ENCODE assay signal across 8 cellular contexts in the genomic region with DNA sequence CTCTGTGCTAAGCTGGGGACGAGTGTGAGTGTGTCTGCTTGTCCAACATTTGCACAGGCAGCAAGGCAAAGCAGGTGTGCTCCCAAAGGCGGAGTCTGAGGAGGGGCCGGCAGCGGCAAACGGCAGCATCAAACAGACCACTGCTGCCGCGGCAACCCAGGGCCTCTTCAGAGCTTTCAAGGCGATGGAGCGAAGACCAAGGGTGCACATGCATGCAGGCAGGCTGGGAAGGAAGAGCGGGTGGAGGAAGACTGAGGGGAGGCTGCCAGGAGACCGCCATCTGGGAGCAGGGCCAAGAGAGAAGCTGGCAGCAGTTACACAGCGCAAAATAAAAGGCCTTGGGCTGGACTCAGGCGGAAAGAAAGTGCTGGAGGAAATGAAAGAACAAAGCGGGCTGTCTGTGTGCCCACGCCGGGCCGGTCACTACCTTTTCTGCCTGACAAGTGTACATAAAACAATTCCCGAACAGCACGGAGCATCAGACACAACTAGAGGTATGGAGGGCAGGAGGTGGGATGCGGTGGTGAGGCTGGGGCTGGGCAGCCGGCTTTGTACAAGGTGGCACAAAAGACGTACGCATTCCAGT. TPM values are rescaled to one million over a fixed set of nuclear protein-coding genes. Genes with fewer than 3 reads are reported as not detected.
DNase-seq lines count a peak whose midpoint lies in the region; ATAC-seq, FAIRE-seq and TF ChIP-seq lines count a peak whose summit lies in the region.

No MANE protein-coding gene starts in this region.

- H3K4me3 ChIP-seq in CD8-positive, alpha-beta T cell (ENCODE audit: low read depth, low read length) = no peak overlapping the region
- no peak overlapping the region for H3K4me3 ChIP-seq in mucosa of stomach (ENCODE audit: low read length)

- H3K9ac ChIP-seq in mucosa of stomach (ENCODE audit: low read length) = peak overlapping the region; percentile 45

- no peak for TF ChIP-seq CTCF in CD8-positive, alpha-beta T cell (IDR thresholded peaks at IDR 0.05)
- TF ChIP-seq CTCF in endothelial cell (IDR thresholded peaks at IDR 0.05; ENCODE audit: unreplicated experiment) = no peak
- TF ChIP-seq CTCF in HFFc6 (IDR thresholded peaks at IDR 0.05) = no peak

- H3K27me3 ChIP-seq in CD8-positive, alpha-beta T cell (ENCODE audit: insufficient read depth, low read length) = no peaks in the 10 kb centered on the region
- H3K27me3 ChIP-seq in mucosa of stomach (ENCODE audit: control insufficient read depth, insufficient read depth, low read length) = no peaks in the 10 kb centered on the region

- no peaks in the 10 kb centered on the region for H3K27me3 Mint-ChIP-seq in CD8-positive, alpha-beta T cell (ENCODE audit: low read depth)
- H3K27me3 Mint-ChIP-seq in endothelial cell (ENCODE audit: unreplicated experiment) = peaks cover 8% of the 10 kb centered on the region
- peaks cover 4% of the 10 kb centered on the region for H3K27me3 Mint-ChIP-seq in HFFc6 (ENCODE audit: insufficient read depth)

- peak overlapping the region; percentile 79 for H3K27ac Mint-ChIP-seq in CD8-positive, alpha-beta T cell
- H3K27ac Mint-ChIP-seq in endothelial cell (ENCODE audit: unreplicated experiment) (peak overlapping the region; percentile 72), HFFc6 (no peak overlapping the region)

- CTCF ChIA-PET in CD8-positive, alpha-beta T cell (lab: Charles Lee) = interaction anchor here (0.6 to 1.1 kb wide), 2 partner anchors 51 to 860 kb away, joined by 3 read pairs; no protein-coding TSS in a partner anchor

- ATAC-seq in CD8-positive, alpha-beta T cell = no peak
- no peak for ATAC-seq in HG03159 (IDR thresholded peaks at IDR 0.05; ENCODE audit: unreplicated experiment)

- peaks cover 15% of the 10 kb centered on the region for H3K4me1 ChIP-seq in CD8-positive, alpha-beta T cell (ENCODE audit: insufficient read depth, low read length)
- peaks cover 47% of the 10 kb centered on the region for H3K4me1 ChIP-seq in mucosa of stomach (ENCODE audit: control insufficient read depth, insufficient read depth, low read length)

- POLR2A ChIA-PET in CD8-positive, alpha-beta T cell (lab: Charles Lee) = interaction anchor here (1.2 kb wide), 1 partner anchor 9 kb away, joined by 3 read pairs; a partner anchor contains a TSS

- peaks cover 61% of the 10 kb centered on the region for H3K36me3 Mint-ChIP-seq in CD8-positive, alpha-beta T cell
- H3K36me3 Mint-ChIP-seq in endothelial cell (ENCODE audit: low read depth, unreplicated experiment) (peaks cover 34% of the 10 kb centered on the region), HFFc6 (ENCODE audit: low read depth) (peaks cover 33% of the 10 kb centered on the region)

- FAIRE-seq in GM19239 (lab: Jason Lieb, UNC) = no peak

- H3K9me3 Mint-ChIP-seq in CD8-positive, alpha-beta T cell = no peaks in the 10 kb centered on the region
- H3K9me3 Mint-ChIP-seq in endothelial cell (ENCODE audit: unreplicated experiment) (no peaks in the 10 kb centered on the region), HFFc6 (no peaks in the 10 kb centered on the region)

- no peak for DNase-seq in CD8-positive, alpha-beta T cell
- DNase-seq in NCI-H2171 (lab: John Stamatoyannopoulos, UW) (peak; percentile 48), endothelial cell (ENCODE audit: low spot score) (no peak), GM19239 (ENCODE audit: insufficient read length, low spot score) (no peak), NCI-H1048 (lab: John Stamatoyannopoulos, UW) (no peak), HFFc6 (no peak)

- H3K9me3 ChIP-seq in CD8-positive, alpha-beta T cell (ENCODE audit: low read length) = no peaks in the 10 kb centered on the region
- no peaks in the 10 kb centered on the region for H3K9me3 ChIP-seq in mucosa of stomach (ENCODE audit: control insufficient read depth, low read length)

- peaks cover 12% of the 10 kb centered on the region for H3K4me1 Mint-ChIP-seq in CD8-positive, alpha-beta T cell (ENCODE audit: low read depth)
- H3K4me1 Mint-ChIP-seq in endothelial cell (ENCODE audit: unreplicated experiment) (peaks cover 42% of the 10 kb centered on the region), HFFc6 (ENCODE audit: low read depth) (peaks cover 33% of the 10 kb centered on the region)

- intact Hi-C loops in CD8-positive, alpha-beta T cell (cut with DNase I, micrococcal nuclease) = no loop called here

- no peak overlapping the region for H3K27ac ChIP-seq in CD8-positive, alpha-beta T cell (ENCODE audit: low read depth, low read length)

- peaks cover 33% of the 10 kb centered on the region for H3K36me3 ChIP-seq in CD8-positive, alpha-beta T cell (ENCODE audit: insufficient read depth, low read length)
- peaks cover 25% of the 10 kb centered on the region for H3K36me3 ChIP-seq in mucosa of stomach (ENCODE audit: control insufficient read depth, insufficient read depth, low read length)

- H3K4me3 Mint-ChIP-seq in CD8-positive, alpha-beta T cell = peak overlapping the region; percentile 33
- H3K4me3 Mint-ChIP-seq in endothelial cell (ENCODE audit: unreplicated experiment) = no peak overlapping the region
- H3K4me3 Mint-ChIP-seq in HFFc6 = no peak overlapping the region

RNA-seq across cellular contexts. Expression of a gene that starts 8.5 kb away (rescaled TPM):
- 10 to 100 TPM; 13.2 to 14.0 TPM for total RNA-seq in CD8-positive, alpha-beta T cell
- total RNA-seq in endothelial cell (ENCODE audit: unreplicated experiment) = 17.1 TPM
- 10 to 100 TPM; 16.8 to 21.5 (median 18.2) TPM for total RNA-seq in HFFc6 (2021; fragmentation: NEBNext Ultra II Directional; extraction: Animal tissue kit (Norgen Biotek cat#: 25700))

RNA-seq across cellular contexts. Expression of a gene that starts 25.9 kb away (rescaled TPM):
- under 1 TPM; 0.17 to 0.95 TPM for total RNA-seq in CD8-positive, alpha-beta T cell
- 53.9 TPM for total RNA-seq in endothelial cell (ENCODE audit: unreplicated experiment)
- 10 to 100 TPM; 81.7 to 93.8 (median 92.2) TPM for total RNA-seq in HFFc6 (2021; fragmentation: NEBNext Ultra II Directional; extraction: Animal tissue kit (Norgen Biotek cat#: 25700))

Comparison
In these comparisons a context has a peak if more than half of its experiments do, and no peak if none do; other contexts are left out.
1. RNA of a gene that starts 25.9 kb away (total RNA-seq): 81.7 to 93.8 TPM in HFFc6 and 53.9 TPM in endothelial cell (single experiment); 0.17 to 0.95 TPM in CD8-positive, alpha-beta T cell; every median in the first group is over 10 times any median in the second.